In the genomic region with DNA sequence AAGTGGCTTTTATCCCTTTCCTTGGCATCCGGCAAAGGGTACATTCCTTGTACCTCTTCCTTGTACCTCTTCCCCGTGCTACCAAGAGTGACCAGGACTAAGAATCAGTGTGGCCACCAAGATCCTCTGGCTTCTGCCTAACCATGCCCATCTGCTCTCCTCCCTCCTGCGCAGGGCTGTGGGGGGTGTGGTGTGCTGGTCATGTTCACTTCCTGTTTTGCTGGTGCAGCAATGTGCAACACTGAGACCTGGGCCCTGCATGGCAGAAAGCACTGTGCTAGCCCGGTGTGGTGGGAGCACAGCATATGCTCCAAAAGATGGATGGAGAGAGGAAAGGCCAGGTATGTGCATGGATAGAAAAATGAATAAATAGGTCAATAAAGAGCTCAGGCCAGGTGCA, we compare ENCODE assay signal across 10 cellular contexts. TPM values are rescaled to one million over a fixed set of nuclear protein-coding genes. Genes with fewer than 3 reads are reported as not detected.
A peak's percentile ranks its signal among the peaks of the same experiment; 100 is the strongest.
DNase-seq lines count a peak whose midpoint lies in the region; ATAC-seq and TF ChIP-seq lines count a peak whose summit lies in the region.
"Had no signal": no experiment of that assay in that cellular context is flagged by ENCODE, and none has a peak within 500 bp of the region (broad histone marks: within the 10 kb centered on the region; RNA-seq: fewer than 3 reads in every experiment).

No MANE protein-coding gene starts in this region.

- no peaks in the 10 kb centered on the region for H3K36me3 Mint-ChIP-seq in CD14-positive monocyte
- no peaks in the 10 kb centered on the region for H3K36me3 Mint-ChIP-seq in T-helper 2 cell treated with Interferon-gamma antibody and Interleukin-4, amounts not matched to agents 5 μg/mL and 100 μg/mL, for 36 hours (ENCODE audit: low read depth)
- H3K36me3 Mint-ChIP-seq in effector memory CD8-positive, alpha-beta T cell (ENCODE audit: insufficient read depth) = peaks cover 1% of the 10 kb centered on the region

- peak overlapping the region in 1 of 7 donors; percentile 21 for H3K27ac Mint-ChIP-seq in CD14-positive monocyte
- peak overlapping the region; percentile 42 for H3K27ac Mint-ChIP-seq in T-helper 2 cell treated with Interferon-gamma antibody and Interleukin-4, amounts not matched to agents 5 μg/mL and 100 μg/mL, for 36 hours
- peak overlapping the region; percentile 1 to 48 for H3K27ac Mint-ChIP-seq in effector memory CD8-positive, alpha-beta T cell

- peak; percentile 63 for DNase-seq in CD14-positive monocyte (ENCODE audit: low spot score)
- no peak for DNase-seq in T-helper 2 cell treated with Interferon-gamma antibody and Interleukin-4, amounts not matched to agents 5 μg/mL and 100 μg/mL, for 36 hours (ENCODE audit: low spot score)
- DNase-seq in effector memory CD8-positive, alpha-beta T cell = peak; percentile 13 to 40 (median 22)
- DNase-seq in HT-29 (ENCODE audit: low spot score) = no peak
- DNase-seq in NCI-H146 treated with DMSO at 0.1 percent for 48 hours (lab: John Stamatoyannopoulos, UW; ENCODE audit: unreplicated experiment) = no peak
- no peak for DNase-seq in 8988T
- DNase-seq in GM20000 (ENCODE audit: low spot score) = no peak
- DNase-seq: mesenchymal stem cell, NCI-H1417 had no signal

- peaks cover 7% of the 10 kb centered on the region for H3K4me1 Mint-ChIP-seq in CD14-positive monocyte
- H3K4me1 Mint-ChIP-seq in T-helper 2 cell treated with Interferon-gamma antibody and Interleukin-4, amounts not matched to agents 5 μg/mL and 100 μg/mL, for 36 hours (ENCODE audit: low read depth) = peaks cover 13% of the 10 kb centered on the region
- H3K4me1 Mint-ChIP-seq in effector memory CD8-positive, alpha-beta T cell (ENCODE audit: low read depth in 2 of 2) = peaks cover 13 to 16% of the 10 kb centered on the region in 2 donors

- intact Hi-C loops in CD14-positive monocyte (cut with micrococcal nuclease) = no loop called here

- ATAC-seq in GM19438 (IDR thresholded peaks at IDR 0.05; ENCODE audit: low read depth, unreplicated experiment) = peak; percentile 62
- peak; percentile 95 for ATAC-seq in effector memory CD8-positive, alpha-beta T cell (replicated peaks)

- TF ChIP-seq CTCF in CD14-positive monocyte (IDR thresholded peaks at IDR 0.05) = no peak
- TF ChIP-seq CTCF in GM20000 (IDR thresholded peaks at IDR 0.05; ENCODE audit: extremely low read depth, missing control alignments) = no peak

- peaks cover 1 to 6% (median 3%) of the 10 kb centered on the region in 3 donors for H3K27me3 Mint-ChIP-seq in CD14-positive monocyte (ENCODE audit: low read depth in 3 of 3)
- no peaks in the 10 kb centered on the region for H3K27me3 Mint-ChIP-seq in T-helper 2 cell treated with Interferon-gamma antibody and Interleukin-4, amounts not matched to agents 5 μg/mL and 100 μg/mL, for 36 hours (ENCODE audit: low read depth)
- no peaks in the 10 kb centered on the region for H3K27me3 Mint-ChIP-seq in effector memory CD8-positive, alpha-beta T cell

- no peak overlapping the region for H3K4me3 Mint-ChIP-seq in CD14-positive monocyte
- no peak overlapping the region for H3K4me3 Mint-ChIP-seq in T-helper 2 cell treated with Interferon-gamma antibody and Interleukin-4, amounts not matched to agents 5 μg/mL and 100 μg/mL, for 36 hours
- H3K4me3 Mint-ChIP-seq in effector memory CD8-positive, alpha-beta T cell = peak overlapping the region; percentile 1 to 2

- no peaks in the 10 kb centered on the region for H3K9me3 Mint-ChIP-seq in CD14-positive monocyte
- no peaks in the 10 kb centered on the region for H3K9me3 Mint-ChIP-seq in T-helper 2 cell treated with Interferon-gamma antibody and Interleukin-4, amounts not matched to agents 5 μg/mL and 100 μg/mL, for 36 hours
- no peaks in the 10 kb centered on the region for H3K9me3 Mint-ChIP-seq in effector memory CD8-positive, alpha-beta T cell

RNA-seq across cellular contexts. Expression of gene TENT5C, which starts 33.3 kb away (rescaled TPM):
- under 1 TPM; 0.17 to 0.27 TPM for polyA plus RNA-seq in CD14-positive monocyte
- total RNA-seq in HT-29 (2014; rRNA removed; shearing (Covaris generic)) = 0.05 and 0.13 TPM in 2 replicates

Comparison
In these comparisons a context has a peak if more than half of its experiments do, and no peak if none do; other contexts are left out.
1. DNase-seq: peak in CD14-positive monocyte (single experiment) and effector memory CD8-positive, alpha-beta T cell (3 of 3); none in T-helper 2 cell treated with Interferon-gamma antibody and Interleukin-4, amounts not matched to agents 5 μg/mL and 100 μg/mL, for 36 hours (single experiment), HT-29 (single experiment), NCI-H146 treated with DMSO at 0.1 percent for 48 hours (single experiment), 8988T (single experiment) and GM20000 (single experiment).
2. H3K4me3 Mint-ChIP-seq: peak in effector memory CD8-positive, alpha-beta T cell (2 of 2); none in CD14-positive monocyte (0 of 2) and T-helper 2 cell treated with Interferon-gamma antibody and Interleukin-4, amounts not matched to agents 5 μg/mL and 100 μg/mL, for 36 hours (single experiment).